9 cellular contexts compared by ENCODE assay signal in the genomic region with DNA sequence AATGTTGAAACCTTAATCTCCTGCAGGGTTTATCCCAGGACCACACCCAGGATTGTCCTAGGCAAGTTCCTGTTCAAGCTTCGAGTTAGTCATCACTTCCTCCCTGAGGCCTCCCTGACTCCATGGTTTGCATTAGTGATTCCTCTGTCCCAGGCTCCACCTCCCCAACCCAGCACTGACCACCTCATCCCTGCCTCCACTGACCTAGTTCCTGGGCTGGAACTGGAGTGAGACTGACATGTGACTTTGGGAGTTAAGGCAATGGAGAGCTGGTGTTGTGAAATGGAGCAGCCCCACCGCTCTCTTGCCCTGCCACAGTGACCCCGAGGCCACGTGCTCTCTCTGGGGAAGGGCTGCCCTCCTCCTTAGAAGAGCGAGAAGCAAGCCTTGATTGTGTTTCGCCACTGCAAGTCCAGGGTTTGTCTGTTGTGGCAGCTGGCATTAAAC. TPM values are rescaled to one million over a fixed set of nuclear protein-coding genes. Genes with fewer than 3 reads are reported as not detected.
A peak's percentile ranks its signal among the peaks of the same experiment; 100 is the strongest.
DNase-seq lines count a peak whose midpoint lies in the region; ATAC-seq, FAIRE-seq and TF ChIP-seq lines count a peak whose summit lies in the region.
"Had no signal": no experiment of that assay in that cellular context is flagged by ENCODE, and none has a peak within 500 bp of the region (broad histone marks: within the 10 kb centered on the region; RNA-seq: fewer than 3 reads in every experiment).

No MANE protein-coding gene starts in this region.

- peaks cover 7% of the 10 kb centered on the region for H3K27me3 Mint-ChIP-seq in GM23338 (ENCODE audit: insufficient read depth, low read depth, poor library complexity)

- H3K36me3 ChIP-seq in ascending aorta (no peaks in the 10 kb centered on the region), keratinocyte (ENCODE audit: control insufficient read depth in 2 of 2, extremely low read depth in 1 of 2, insufficient read depth in 2 of 2, low read length in 2 of 2) (no peaks in the 10 kb centered on the region), tibial nerve (no peaks in the 10 kb centered on the region), GM23338 (ENCODE audit: insufficient read depth) (no peaks in the 10 kb centered on the region), H7 (replicated peaks; ENCODE audit: control insufficient read depth, insufficient read depth, low read length) (no peaks in the 10 kb centered on the region)

- no peak overlapping the region for H3K27ac Mint-ChIP-seq in GM23338

- no peak; the same call in 2 of the 3 replicates for ATAC-seq in GM23338

- H3K4me1 Mint-ChIP-seq in GM23338: no peaks in the 10 kb centered on the region

- FAIRE-seq in HTR-8/SVneo (lab: Jason Lieb, UNC): peak; percentile 79
- peak; percentile 100 for FAIRE-seq in keratinocyte (lab: Jason Lieb, UNC)
- FAIRE-seq: colon had no signal

- peak overlapping the region in 1 of 2 donors; percentile 10 for H3K27ac ChIP-seq in ascending aorta
- H3K27ac ChIP-seq in keratinocyte (ENCODE audit: control insufficient read depth, insufficient read depth, low read length): peak overlapping the region; percentile 56
- H3K27ac ChIP-seq in tibial nerve: peak overlapping the region in 1 of 4 donors; percentile 50
- no peak overlapping the region for H3K27ac ChIP-seq in GM23338 (ENCODE audit: low read depth)

- no peak overlapping the region for H3K4me3 ChIP-seq in ascending aorta
- no peak overlapping the region for H3K4me3 ChIP-seq in keratinocyte (ENCODE audit: control insufficient read depth in 2 of 3, extremely low read depth in 1 of 3, insufficient read depth in 2 of 3, low read depth in 1 of 3, low read length in 3 of 3)
- no peak overlapping the region for H3K4me3 ChIP-seq in tibial nerve
- no peak overlapping the region for H3K4me3 ChIP-seq in GM23338
- no peak overlapping the region for H3K4me3 ChIP-seq in H7 (ENCODE audit: insufficient read depth, low read depth, low read length)

- no peaks in the 10 kb centered on the region for H3K9me3 Mint-ChIP-seq in GM23338

- TF ChIP-seq EP300 in tibial nerve (IDR thresholded peaks at IDR 0.05): peak in 1 of 2 donors; percentile 88

- no peak for TF ChIP-seq CTCF in ascending aorta (IDR thresholded peaks at IDR 0.05)
- TF ChIP-seq CTCF in keratinocyte (optimal IDR thresholded peaks at IDR 0.05 in 1 of 3, IDR thresholded peaks at IDR 0.05 in 1 of 3, conservative IDR thresholded peaks at IDR 0.05 in 1 of 3; ENCODE audit: extremely low read depth in 1 of 3, insufficient read depth in 2 of 3, low read length in 3 of 3): no peak
- no peak for TF ChIP-seq CTCF in tibial nerve (IDR thresholded peaks at IDR 0.05)
- no peak for TF ChIP-seq CTCF in GM23338 (conservative IDR thresholded peaks at IDR 0.05; ENCODE audit: low read depth in 2 of 2)

- no peaks in the 10 kb centered on the region for H3K36me3 Mint-ChIP-seq in GM23338 (ENCODE audit: low read depth)

- H2AFZ ChIP-seq in keratinocyte (ENCODE audit: control insufficient read depth, low read length) (peak overlapping the region; percentile 61), GM23338 (no peak overlapping the region)

- TF ChIP-seq POLR2A in tibial nerve (IDR thresholded peaks at IDR 0.05): no peak

- no peaks in the 10 kb centered on the region for H3K4me1 ChIP-seq in ascending aorta
- peaks cover 21% of the 10 kb centered on the region for H3K4me1 ChIP-seq in keratinocyte (ENCODE audit: control insufficient read depth, extremely low read depth, insufficient read depth, low read length)
- H3K4me1 ChIP-seq in tibial nerve: no peaks in the 10 kb centered on the region
- no peaks in the 10 kb centered on the region for H3K4me1 ChIP-seq in GM23338 (ENCODE audit: insufficient read depth)

- no peaks in the 10 kb centered on the region for H3K79me2 ChIP-seq in keratinocyte (ENCODE audit: control insufficient read depth, insufficient read depth, low read length)
- H3K79me2 ChIP-seq in GM23338 (replicated peaks; ENCODE audit: insufficient read depth): no peaks in the 10 kb centered on the region

- no peaks in the 10 kb centered on the region for H3K27me3 ChIP-seq in ascending aorta
- H3K27me3 ChIP-seq in keratinocyte (ENCODE audit: control insufficient read depth, extremely low read depth, insufficient read depth, low read length): no peaks in the 10 kb centered on the region
- H3K27me3 ChIP-seq in tibial nerve: peaks cover 0 to 4% of the 10 kb centered on the region in 2 donors
- H3K27me3 ChIP-seq in GM23338 (ENCODE audit: insufficient read depth): no peaks in the 10 kb centered on the region
- H3K27me3 ChIP-seq in H7 (ENCODE audit: control insufficient read depth, insufficient read depth, low read length): peaks cover 6% of the 10 kb centered on the region; the same call in 1 of the 2 replicates

- DNase-seq in HTR-8/SVneo (ENCODE audit: insufficient read length, low spot score) (peak; percentile 72), ascending aorta (ENCODE audit: low spot score in 2 of 2) (peak; percentile 61 to 86), keratinocyte (ENCODE audit: low read depth, low spot score) (peak; percentile 66), tibial nerve (ENCODE audit: low spot score in 2 of 2) (peak; percentile 54 to 71), GM23338 (ENCODE audit: low spot score) (no peak), H7 (no peak)
- DNase-seq in activated CD4-positive, alpha-beta T cell treated with anti-CD3 and anti-CD28 coated beads, Interleukin-2, amount 50 U/mL, for 48 hours: no peak
- DNase-seq: activated CD4-positive, CD25-positive, alpha-beta regulatory T cell treated with anti-CD3 and anti-CD28 coated beads, Interleukin-2, amount 50 U/mL, for 72 hours had no signal

- H3K9me3 ChIP-seq in ascending aorta (no peaks in the 10 kb centered on the region), keratinocyte (ENCODE audit: control insufficient read depth, low read depth, low read length) (no peaks in the 10 kb centered on the region), tibial nerve (peaks cover 0 to 5% (median 0%) of the 10 kb centered on the region in 4 donors)

- H4K20me1 ChIP-seq in keratinocyte (ENCODE audit: control insufficient read depth, extremely low read depth, insufficient read depth, low read length) (no peaks in the 10 kb centered on the region), GM23338 (replicated peaks; ENCODE audit: insufficient read depth) (no peaks in the 10 kb centered on the region)

- H3K9me1 ChIP-seq in keratinocyte (ENCODE audit: control insufficient read depth, extremely low read depth, insufficient read depth, low read length): no peaks in the 10 kb centered on the region

- peak overlapping the region; percentile 42 for H3K9ac ChIP-seq in keratinocyte (ENCODE audit: control insufficient read depth, extremely low read depth, insufficient read depth, low read length)

- H3K4me2 ChIP-seq in keratinocyte (ENCODE audit: control insufficient read depth, extremely low read depth, insufficient read depth, low read depth, low read length) (peak overlapping the region; percentile 47), GM23338 (no peak overlapping the region)

- no peak overlapping the region for H3K4me3 Mint-ChIP-seq in GM23338

- dilution Hi-C loops in keratinocyte (cut with MboI; ENCODE audit: extremely low pct_ligation_motif_present, low sequenced_read_pairs): no loop called here

- WGBS in tibial nerve, 2 donors: 29 to 48% methylated on average over 6 of the region's 6 CpGs

- H3K9me2 ChIP-seq in GM23338 (ENCODE audit: insufficient read depth): no peaks in the 10 kb centered on the region

- H3F3A ChIP-seq in GM23338 (replicated peaks; ENCODE audit: low read depth): no peaks in the 10 kb centered on the region

- intact Hi-C loops in ascending aorta (cut with DNase I): no loop called here

TF ChIP-seq in GM23338, 12 proteins besides CTCF, POLR2A, EP300 and RAD21 (continues in another document):
- no peak for TF ChIP-seq JUNB (IDR thresholded peaks at IDR 0.05; ENCODE audit: unreplicated experiment)
- TF ChIP-seq CREB1 (CRISPR knock-in tag; IDR thresholded peaks at IDR 0.05; ENCODE audit: low read depth): no peak
- no peak for TF ChIP-seq STAT1 (IDR thresholded peaks at IDR 0.05; ENCODE audit: unreplicated experiment)
- no peak for TF ChIP-seq EZH2 (IDR thresholded peaks at IDR 0.05; ENCODE audit: low read depth, unreplicated experiment)
- TF ChIP-seq, protein P1, sequence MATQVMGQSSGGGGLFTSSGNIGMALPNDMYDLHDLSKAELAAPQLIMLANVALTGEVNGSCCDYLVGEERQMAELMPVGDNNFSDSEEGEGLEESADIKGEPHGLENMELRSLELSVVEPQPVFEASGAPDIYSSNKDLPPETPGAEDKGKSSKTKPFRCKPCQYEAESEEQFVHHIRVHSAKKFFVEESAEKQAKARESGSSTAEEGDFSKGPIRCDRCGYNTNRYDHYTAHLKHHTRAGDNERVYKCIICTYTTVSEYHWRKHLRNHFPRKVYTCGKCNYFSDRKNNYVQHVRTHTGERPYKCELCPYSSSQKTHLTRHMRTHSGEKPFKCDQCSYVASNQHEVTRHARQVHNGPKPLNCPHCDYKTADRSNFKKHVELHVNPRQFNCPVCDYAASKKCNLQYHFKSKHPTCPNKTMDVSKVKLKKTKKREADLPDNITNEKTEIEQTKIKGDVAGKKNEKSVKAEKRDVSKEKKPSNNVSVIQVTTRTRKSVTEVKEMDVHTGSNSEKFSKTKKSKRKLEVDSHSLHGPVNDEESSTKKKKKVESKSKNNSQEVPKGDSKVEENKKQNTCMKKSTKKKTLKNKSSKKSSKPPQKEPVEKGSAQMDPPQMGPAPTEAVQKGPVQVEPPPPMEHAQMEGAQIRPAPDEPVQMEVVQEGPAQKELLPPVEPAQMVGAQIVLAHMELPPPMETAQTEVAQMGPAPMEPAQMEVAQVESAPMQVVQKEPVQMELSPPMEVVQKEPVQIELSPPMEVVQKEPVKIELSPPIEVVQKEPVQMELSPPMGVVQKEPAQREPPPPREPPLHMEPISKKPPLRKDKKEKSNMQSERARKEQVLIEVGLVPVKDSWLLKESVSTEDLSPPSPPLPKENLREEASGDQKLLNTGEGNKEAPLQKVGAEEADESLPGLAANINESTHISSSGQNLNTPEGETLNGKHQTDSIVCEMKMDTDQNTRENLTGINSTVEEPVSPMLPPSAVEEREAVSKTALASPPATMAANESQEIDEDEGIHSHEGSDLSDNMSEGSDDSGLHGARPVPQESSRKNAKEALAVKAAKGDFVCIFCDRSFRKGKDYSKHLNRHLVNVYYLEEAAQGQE (IDR thresholded peaks at IDR 0.05; ENCODE audit: unreplicated experiment): no peak

RNA-seq across cellular contexts. Expression of a gene that starts 15.8 kb away (rescaled TPM):
- 4.5 TPM for total RNA-seq in ascending aorta
- polyA plus RNA-seq in keratinocyte: not detected in 3 replicates
- polyA plus RNA-seq in keratinocyte (2011; ENCODE audit: low read depth): not detected
- polyA plus RNA-seq in keratinocyte (2011; cell fraction: cytosol; rRNA removed): not detected in 2 replicates
- not detected in 2 replicates for polyA plus RNA-seq in keratinocyte (2011; cell fraction: nucleus; rRNA removed)
- polyA plus RNA-seq in keratinocyte (2012; ENCODE audit: low replicate concordance): 0.42 TPM in 1 of 2 replicates, not detected in the other
- polyA minus RNA-seq in keratinocyte: not detected in 3 replicates
- not detected for polyA minus RNA-seq in keratinocyte (2011; cell fraction: cytosol; rRNA and poly(A)+ RNA removed)
- polyA minus RNA-seq in keratinocyte (2011; cell fraction: nucleus; rRNA and poly(A)+ RNA removed): not detected in 2 replicates
- total RNA-seq in tibial nerve: 10 to 100 TPM; 17.3 to 38.1 (median 25.4) TPM
- 4.7 and 9.0 TPM in 2 replicates for total RNA-seq in GM23338 (2014; rRNA removed; shearing (Covaris generic))
- 1.6 and 1.8 TPM in 2 replicates for polyA plus RNA-seq in GM23338 (2016; fragmentation: Nextera tagmentation; extraction: Ambion mirVana)
- total RNA-seq in H7 (2014; rRNA removed; shearing (Covaris generic)): 1.00 and 2.5 TPM in 2 replicates

Comparison
In these comparisons a context has a peak if more than half of its experiments do, and no peak if none do; other contexts are left out.
1. DNase-seq: peak in HTR-8/SVneo (single experiment), ascending aorta (2 of 2), keratinocyte (single experiment) and tibial nerve (2 of 2); none in activated CD4-positive, alpha-beta T cell treated with anti-CD3 and anti-CD28 coated beads, Interleukin-2, amount 50 U/mL, for 48 hours (0 of 2), GM23338 (single experiment) and H7 (single experiment).